10 cellular contexts compared by ENCODE assay signal in genomic region chr7:144303607-144304006, GRCh38. TPM values are rescaled to one million over a fixed set of nuclear protein-coding genes. Genes with fewer than 3 reads are reported as not detected.
"Had no signal": no experiment of that assay in that cellular context is flagged by ENCODE, and none has a peak within 500 bp of the region (broad histone marks: within the 10 kb centered on the region; RNA-seq: fewer than 3 reads in every experiment).

No MANE protein-coding gene starts in this region.

RNA-seq across cellular contexts. Expression of gene OR2A1, which starts 8.6 kb away (rescaled TPM):
- total RNA-seq: activated B cell treated with CpG ODN at 0.5 μM for 24 hours; activated CD4-positive, alpha-beta memory T cell treated with anti-CD3 and anti-CD28 coated beads for 36 hours; activated CD4-positive, alpha-beta T cell treated with anti-CD3 and anti-CD28 coated beads for 36 hours; activated CD4-positive, alpha-beta T cell treated with anti-CD3 and anti-CD28 coated beads, Interleukin-2, amount 10 ng/mL, durations not matched to agents 24 days and 14 days; activated CD8-positive, alpha-beta memory T cell treated with anti-CD3 and anti-CD28 coated beads for 36 hours; activated CD8-positive, alpha-beta memory T cell treated with anti-CD3 and anti-CD28 coated beads, Interleukin-2, amount 10 ng/mL, durations not matched to agents 7 days and 5 days; activated CD8-positive, alpha-beta T cell treated with anti-CD3 and anti-CD28 coated beads for 36 hours; activated CD8-positive, alpha-beta T cell treated with anti-CD3 and anti-CD28 coated beads, Interleukin-2, amount 10 ng/mL, durations not matched to agents 7 days and 5 days; T-helper 1 cell treated with Interleukin-12 subunit alpha and Interleukin-12 subunit beta and Interleukin-4 antibody, amounts not matched to agents 30 ng/mL and 1 ng/mL, for 36 hours; T-helper 17 cell had no signal

RNA-seq across cellular contexts. Expression of gene CTAGE8, which starts 34.5 kb away (rescaled TPM):
- total RNA-seq: activated CD8-positive, alpha-beta memory T cell treated with anti-CD3 and anti-CD28 coated beads, Interleukin-2, amount 10 ng/mL, durations not matched to agents 7 days and 5 days had no signal
